In genomic region chr22:23850136-23850611, GRCh38 we compare ENCODE assay signal across 12 cellular contexts. TPM values are rescaled to one million over a fixed set of nuclear protein-coding genes. Genes with fewer than 3 reads are reported as not detected.
DNase-seq lines count a peak whose midpoint lies in the region; ATAC-seq and TF ChIP-seq lines count a peak whose summit lies in the region.
"Had no signal": no experiment of that assay in that cellular context is flagged by ENCODE, and none has a peak within 500 bp of the region (broad histone marks: within the 10 kb centered on the region; RNA-seq: fewer than 3 reads in every experiment).

No MANE protein-coding gene starts in this region.

- TF ChIP-seq CTCF in mammary epithelial cell (conservative IDR thresholded peaks at IDR 0.05 in 1 of 2, IDR thresholded peaks at IDR 0.05 in 1 of 2; ENCODE audit: extremely low read depth in 1 of 2, insufficient read depth in 1 of 2, low read depth in 1 of 2, low read length in 2 of 2) (no peak), MCF 10A (IDR thresholded peaks at IDR 0.05; ENCODE audit: unreplicated experiment) (no peak), stomach (IDR thresholded peaks at IDR 0.05) (no peak), suprapubic skin (IDR thresholded peaks at IDR 0.05) (no peak)

- intact Hi-C loops in mammary epithelial cell (cut with micrococcal nuclease) (no loop called here), MCF 10A (cut with micrococcal nuclease) (no loop called here), stomach (cut with DNase I; ENCODE audit: low total_unique reads) (no loop called here)
- intact Hi-C loops in naive thymus-derived CD4-positive, alpha-beta T cell (cut with micrococcal nuclease): no loop called here

- H3K4me3 ChIP-seq in mammary epithelial cell (replicated peaks in 1 of 3; ENCODE audit: insufficient read depth in 1 of 3, low read depth in 2 of 3, low read length in 3 of 3): no peak overlapping the region
- peak overlapping the region in 3 of 4 donors; percentile 9 to 40 (median 9) for H3K4me3 ChIP-seq in stomach
- H3K4me3 ChIP-seq in naive thymus-derived CD4-positive, alpha-beta T cell (ENCODE audit: low read length): no peak overlapping the region
- H3K4me3 ChIP-seq in suprapubic skin: no peak overlapping the region
- H3K4me3 ChIP-seq: lower lobe of right lung, PC-9 had no signal

- no peak overlapping the region for H3K4me3 Mint-ChIP-seq in MCF 10A (ENCODE audit: unreplicated experiment)
- H3K4me3 Mint-ChIP-seq in activated T-helper 17 cell treated with anti-CD3 and anti-CD28 coated beads, Interleukin-2, amount 50 U/mL, for 72 hours: peak overlapping the region; percentile 41
- peak overlapping the region in 5 of 10 donors; percentile 21 to 69 (median 29) for H3K4me3 Mint-ChIP-seq in naive thymus-derived CD4-positive, alpha-beta T cell
- H3K4me3 Mint-ChIP-seq: T-helper 2 cell treated with Interferon-gamma antibody and Interleukin-4, amounts not matched to agents 5 μg/mL and 100 μg/mL, for 36 hours had no signal

- no peaks in the 10 kb centered on the region for H3K9me3 Mint-ChIP-seq in MCF 10A (ENCODE audit: unreplicated experiment)
- H3K9me3 Mint-ChIP-seq in activated T-helper 17 cell treated with anti-CD3 and anti-CD28 coated beads, Interleukin-2, amount 50 U/mL, for 72 hours: no peaks in the 10 kb centered on the region
- peaks cover 0 to 2% (median 0%) of the 10 kb centered on the region in 11 donors for H3K9me3 Mint-ChIP-seq in naive thymus-derived CD4-positive, alpha-beta T cell
- H3K9me3 Mint-ChIP-seq: T-helper 2 cell treated with Interferon-gamma antibody and Interleukin-4, amounts not matched to agents 5 μg/mL and 100 μg/mL, for 36 hours had no signal

- TF ChIP-seq POLR2A in stomach (IDR thresholded peaks at IDR 0.05) (no peak), suprapubic skin (IDR thresholded peaks at IDR 0.05) (no peak)

- no peak overlapping the region for H3K27ac Mint-ChIP-seq in MCF 10A (ENCODE audit: low read depth, unreplicated experiment)
- no peak overlapping the region for H3K27ac Mint-ChIP-seq in activated T-helper 17 cell treated with anti-CD3 and anti-CD28 coated beads, Interleukin-2, amount 50 U/mL, for 72 hours
- H3K27ac Mint-ChIP-seq in naive thymus-derived CD4-positive, alpha-beta T cell: peak overlapping the region in 1 of 9 donors; percentile 23
- H3K27ac Mint-ChIP-seq: T-helper 2 cell treated with Interferon-gamma antibody and Interleukin-4, amounts not matched to agents 5 μg/mL and 100 μg/mL, for 36 hours had no signal

- CTCF ChIA-PET in mammary epithelial cell (lab: Charles Lee; ENCODE audit: low non-redundant PET): interaction anchor here (0.6 to 0.8 kb wide), 5 partner anchors 7 to 316 kb away, joined by 3 to 9 read pairs (median 3); partner anchors contain the start of gene SLC2A11
- CTCF ChIA-PET in MCF 10A (lab: Yijun Ruan, JAX): interaction anchor here (0.5 to 4.9 kb wide), 30 partner anchors 8 to 462 kb away, joined by 3 to 53 read pairs (median 4); partner anchors contain the start of genes CHCHD10, MMP11 and SLC2A11
- CTCF ChIA-PET in naive thymus-derived CD4-positive, alpha-beta T cell (lab: Charles Lee): interaction anchor here (0.6 to 2.8 kb wide), 10 partner anchors 8 to 1267 kb away, joined by 3 to 21 read pairs (median 6); partner anchors contain the start of genes MIF and SLC2A11

- no peaks in the 10 kb centered on the region for H3K36me3 Mint-ChIP-seq in MCF 10A (ENCODE audit: insufficient read depth, unreplicated experiment)
- no peaks in the 10 kb centered on the region for H3K36me3 Mint-ChIP-seq in activated T-helper 17 cell treated with anti-CD3 and anti-CD28 coated beads, Interleukin-2, amount 50 U/mL, for 72 hours (ENCODE audit: low read depth)
- H3K36me3 Mint-ChIP-seq in naive thymus-derived CD4-positive, alpha-beta T cell: no peaks in the 10 kb centered on the region

- H3K9me3 ChIP-seq in mammary epithelial cell (replicated peaks; ENCODE audit: insufficient read depth, low read length): no peaks in the 10 kb centered on the region
- H3K9me3 ChIP-seq in stomach: no peaks in the 10 kb centered on the region
- H3K9me3 ChIP-seq in naive thymus-derived CD4-positive, alpha-beta T cell (ENCODE audit: control insufficient read depth in 2 of 3, low read length in 3 of 3): no peaks in the 10 kb centered on the region
- H3K9me3 ChIP-seq in suprapubic skin: no peaks in the 10 kb centered on the region
- H3K9me3 ChIP-seq: gastrocnemius medialis, lower lobe of right lung had no signal

- H3K4me1 Mint-ChIP-seq in MCF 10A (ENCODE audit: insufficient read depth, unreplicated experiment): peaks cover 5% of the 10 kb centered on the region
- no peaks in the 10 kb centered on the region for H3K4me1 Mint-ChIP-seq in activated T-helper 17 cell treated with anti-CD3 and anti-CD28 coated beads, Interleukin-2, amount 50 U/mL, for 72 hours
- H3K4me1 Mint-ChIP-seq in naive thymus-derived CD4-positive, alpha-beta T cell: peaks cover 0 to 2% (median 0%) of the 10 kb centered on the region in 7 donors

- H3K36me3 ChIP-seq in mammary epithelial cell (ENCODE audit: insufficient read depth, low read length): no peaks in the 10 kb centered on the region
- H3K36me3 ChIP-seq in stomach: no peaks in the 10 kb centered on the region
- H3K36me3 ChIP-seq in naive thymus-derived CD4-positive, alpha-beta T cell (ENCODE audit: control insufficient read depth in 2 of 3, insufficient read depth in 3 of 3, low read length in 3 of 3): no peaks in the 10 kb centered on the region
- H3K36me3 ChIP-seq in suprapubic skin: no peaks in the 10 kb centered on the region
- H3K36me3 ChIP-seq: gastrocnemius medialis, lower lobe of right lung had no signal

- no peaks in the 10 kb centered on the region for H4K20me1 ChIP-seq in mammary epithelial cell (ENCODE audit: insufficient read depth, low read length)

- peaks cover 31% of the 10 kb centered on the region for H3K4me1 ChIP-seq in mammary epithelial cell (ENCODE audit: insufficient read depth, low read length)
- H3K4me1 ChIP-seq in stomach: peaks cover 8 to 31% (median 19%) of the 10 kb centered on the region in 4 donors
- no peaks in the 10 kb centered on the region for H3K4me1 ChIP-seq in naive thymus-derived CD4-positive, alpha-beta T cell (ENCODE audit: control insufficient read depth in 2 of 2, insufficient read depth in 2 of 2, low read length in 2 of 2)
- peaks cover 25% of the 10 kb centered on the region for H3K4me1 ChIP-seq in suprapubic skin

- no TSS peak for BruUV-seq in mammary epithelial cell (replicated peaks; lab: Mats Ljungman, UMichigan)
- no TSS peak for BruUV-seq in MCF 10A (replicated peaks; lab: Mats Ljungman, UMichigan)

- H3K4me2 ChIP-seq in mammary epithelial cell (ENCODE audit: insufficient read depth, low read depth, low read length): peak overlapping the region; percentile 85

- DNase-seq in mammary epithelial cell (no peak), MCF 10A (ENCODE audit: unreplicated experiment) (no peak), stomach (peak; percentile 52), T1000 (lab: John Stamatoyannopoulos, UW) (no peak), suprapubic skin (ENCODE audit: low spot score in 2 of 2) (no peak)
- no peak for DNase-seq in naive thymus-derived CD4-positive, alpha-beta T cell

- in situ Hi-C loops in mammary epithelial cell (cut with MboI; ENCODE audit: low sequenced_read_pairs in 2 of 2): no loop called here

- no peak overlapping the region for H3K9ac ChIP-seq in mammary epithelial cell (ENCODE audit: insufficient read depth, low read length)

- H3K27me3 Mint-ChIP-seq in MCF 10A (ENCODE audit: insufficient read depth, unreplicated experiment): no peaks in the 10 kb centered on the region
- H3K27me3 Mint-ChIP-seq in activated T-helper 17 cell treated with anti-CD3 and anti-CD28 coated beads, Interleukin-2, amount 50 U/mL, for 72 hours: no peaks in the 10 kb centered on the region
- H3K27me3 Mint-ChIP-seq in naive thymus-derived CD4-positive, alpha-beta T cell: peaks cover 0 to 13% (median 0%) of the 10 kb centered on the region in 5 donors

- dilution Hi-C loops in mammary epithelial cell (cut with HindIII; ENCODE audit: low sequenced_read_pairs): loop anchor here (5.0 kb wide), 2 partner anchors 57 to 88 kb away; partner anchors contain the start of gene C22orf15

- H2AFZ ChIP-seq in mammary epithelial cell (ENCODE audit: low read depth, low read length): no peak overlapping the region
- H2AFZ ChIP-seq: PC-9 had no signal

- no peaks in the 10 kb centered on the region for H3K79me2 ChIP-seq in mammary epithelial cell (ENCODE audit: insufficient read depth, low read length)

- POLR2A ChIA-PET in MCF 10A (lab: Yijun Ruan, JAX): interaction anchor here (1.0 to 3.1 kb wide), 5 partner anchors 7 to 669 kb away, joined by 3 to 11 read pairs (median 3); partner anchors contain the start of genes CHCHD10 and SLC2A11
- POLR2A ChIA-PET in naive thymus-derived CD4-positive, alpha-beta T cell (lab: Charles Lee): interaction anchor here (1.7 kb wide), 1 partner anchor 7 kb away, joined by 5 read pairs; the partner anchor contains the start of gene SLC2A11

- H3K27ac ChIP-seq in mammary epithelial cell (ENCODE audit: insufficient read depth, low read depth, low read length): no peak overlapping the region
- no peak overlapping the region for H3K27ac ChIP-seq in stomach
- no peak overlapping the region for H3K27ac ChIP-seq in naive thymus-derived CD4-positive, alpha-beta T cell (ENCODE audit: low read depth, low read length)
- H3K27ac ChIP-seq in suprapubic skin: no peak overlapping the region
- H3K27ac ChIP-seq: gastrocnemius medialis, lower lobe of right lung, PC-9 had no signal

- ATAC-seq in HG02642 (IDR thresholded peaks at IDR 0.05; ENCODE audit: poor library complexity, unreplicated experiment): peak; percentile 51
- no peak for ATAC-seq in activated T-helper 17 cell treated with anti-CD3 and anti-CD28 coated beads, Interleukin-2, amount 50 U/mL, for 72 hours (replicated peaks)
- ATAC-seq in naive thymus-derived CD4-positive, alpha-beta T cell: no peak

- H3K27me3 ChIP-seq in mammary epithelial cell (ENCODE audit: insufficient read depth, low read length): no peaks in the 10 kb centered on the region
- H3K27me3 ChIP-seq in stomach: peaks cover 0 to 5% (median 0%) of the 10 kb centered on the region in 3 donors
- H3K27me3 ChIP-seq in naive thymus-derived CD4-positive, alpha-beta T cell (ENCODE audit: control insufficient read depth in 2 of 2, insufficient read depth in 2 of 2, low read length in 2 of 2): no peaks in the 10 kb centered on the region
- H3K27me3 ChIP-seq in suprapubic skin: no peaks in the 10 kb centered on the region
- H3K27me3 ChIP-seq: gastrocnemius medialis had no signal

- 69% methylated on average over 13 of the region's 16 CpGs for WGBS in mammary epithelial cell (ENCODE audit: low coverage, missing lambda C conversion rate)
- WGBS in stomach, 5 donors: 38 to 67% (median 51%) methylated on average over 16 of the region's 16 CpGs
- WGBS in suprapubic skin: 67% methylated on average over 16 of the region's 16 CpGs

- TF ChIP-seq EP300 in stomach (IDR thresholded peaks at IDR 0.05): no peak
- no peak for TF ChIP-seq EP300 in suprapubic skin (IDR thresholded peaks at IDR 0.05)

RNA-seq across cellular contexts. Expression of gene SLC2A11, which starts 7.5 kb away (rescaled TPM):
- total RNA-seq in mammary epithelial cell (10 to 100 TPM; 14.7 to 26.3 TPM), MCF 10A (2022) (9.6 and 11.3 TPM in 2 replicates), stomach (10 to 100 TPM in 1 of 5 donors, 1 to 10 TPM in 4; 3.2 to 10.3 (median 6.6) TPM), suprapubic skin (10 to 100 TPM in 2 of 4 donors, 1 to 10 TPM in 2; 3.2 to 12.5 (median 8.7) TPM)
- polyA plus RNA-seq in mammary epithelial cell (6.0 TPM), stomach (1 to 10 TPM; 5.8 to 9.1 (median 6.7) TPM)
- 0.78 TPM for polyA minus RNA-seq in mammary epithelial cell
- total RNA-seq in activated T-helper 17 cell treated with anti-CD3 and anti-CD28 coated beads, Interleukin-2, amount 50 U/mL, for 72 hours: 1 to 10 TPM; 3.8 to 5.9 TPM
- total RNA-seq in naive thymus-derived CD4-positive, alpha-beta T cell: 10 to 100 TPM; 10.5 to 29.7 (median 14.7) TPM
- polyA plus RNA-seq in naive thymus-derived CD4-positive, alpha-beta T cell: 1 to 10 TPM; 5.9 to 8.3 TPM

RNA-seq across cellular contexts. Expression of gene DERL3, which starts 11.4 kb away (rescaled TPM):
- total RNA-seq in mammary epithelial cell (not detected), MCF 10A (2022) (not detected in 2 replicates), stomach (10 to 100 TPM in 2 of 5 donors, 1 to 10 TPM in 2, under 1 TPM in 1; 0.45 to 24.1 (median 5.2) TPM), suprapubic skin (under 1 TPM in 3 of 4 donors, not detected in 1; 0.34 to 0.94 (median 0.56) TPM)
- polyA plus RNA-seq in mammary epithelial cell (0.15 TPM), stomach (10 to 100 TPM in 1 of 3 donors, 1 to 10 TPM in 2; 6.2 to 24.5 (median 7.9) TPM)
- polyA minus RNA-seq in mammary epithelial cell: not detected
- total RNA-seq in activated T-helper 17 cell treated with anti-CD3 and anti-CD28 coated beads, Interleukin-2, amount 50 U/mL, for 72 hours: 1 to 10 TPM; 5.0 to 9.3 TPM
- 10 to 100 TPM in 1 of 5 experiments, 1 to 10 TPM in 4; 1.6 to 16.2 (median 6.5) TPM for total RNA-seq in naive thymus-derived CD4-positive, alpha-beta T cell
- not detected for polyA plus RNA-seq in naive thymus-derived CD4-positive, alpha-beta T cell

RNA-seq across cellular contexts. Expression of gene MIF, which starts 44.0 kb away (rescaled TPM):
- total RNA-seq in mammary epithelial cell (1,000 to 10,000 TPM in 1 of 2 donors, 100 to 1,000 TPM in 1; 359 to 1,214 TPM), MCF 10A (2022) (1,031 and 1,126 TPM in 2 replicates), stomach (100 to 1,000 TPM in 4 of 5 donors, 10 to 100 TPM in 1; 59.5 to 293 (median 214) TPM), suprapubic skin (100 to 1,000 TPM; 261 to 363 (median 313) TPM)
- polyA plus RNA-seq in mammary epithelial cell (582 TPM), stomach (100 to 1,000 TPM; 496 to 940 (median 891) TPM)
- polyA minus RNA-seq in mammary epithelial cell: 28.8 TPM
- total RNA-seq in activated T-helper 17 cell treated with anti-CD3 and anti-CD28 coated beads, Interleukin-2, amount 50 U/mL, for 72 hours: 1,000 to 10,000 TPM; 1,250 to 1,556 TPM
- 1,000 to 10,000 TPM in 1 of 5 experiments, 100 to 1,000 TPM in 4; 179 to 1,010 (median 197) TPM for total RNA-seq in naive thymus-derived CD4-positive, alpha-beta T cell
- 1,000 to 10,000 TPM in 1 of 2 donors, 100 to 1,000 TPM in 1; 945 to 1,099 TPM for polyA plus RNA-seq in naive thymus-derived CD4-positive, alpha-beta T cell

Comparison
In these comparisons a context has a peak if more than half of its experiments do, and no peak if none do; other contexts are left out.
1. H3K4me3 ChIP-seq: peak in stomach (3 of 4); none in mammary epithelial cell (0 of 3), naive thymus-derived CD4-positive, alpha-beta T cell (single experiment) and suprapubic skin (single experiment).